1 cellular context compared by ENCODE assay signal in the genomic region with DNA sequence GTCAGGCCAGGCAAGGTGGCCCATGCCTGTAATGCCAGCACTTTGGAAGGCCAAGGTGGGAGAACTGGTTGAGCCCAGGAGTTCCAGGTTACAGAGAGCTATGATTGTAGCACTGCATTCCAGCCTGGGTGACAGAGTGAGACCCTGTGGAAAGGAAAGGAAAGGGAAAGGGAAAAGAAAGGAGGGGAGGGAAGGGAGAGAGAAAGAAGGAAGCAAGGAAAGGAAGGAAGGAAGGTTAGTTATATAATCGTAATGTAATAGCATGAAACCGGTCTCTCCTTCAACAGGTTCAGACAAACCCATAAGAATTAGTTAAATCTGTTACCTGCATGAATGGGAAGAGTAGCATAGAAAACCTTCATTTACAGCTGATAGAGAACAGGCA.
TF ChIP-seq lines count a peak whose summit lies in the region.

No MANE protein-coding gene starts in this region.

TF ChIP-seq in endothelial cell of umbilical vein, 7 proteins besides CTCF, POLR2A, EP300 and RAD21:
- TF ChIP-seq MYC (IDR thresholded peaks at IDR 0.05; ENCODE audit: low read depth, low read length) = no peak
- TF ChIP-seq JUN (IDR thresholded peaks at IDR 0.05; ENCODE audit: borderline replicate concordance, insufficient read depth, insufficient read length, low read depth) = no peak
- TF ChIP-seq POLR2AphosphoS5 (IDR thresholded peaks at IDR 0.05; ENCODE audit: insufficient read depth, low read depth, low read length) = no peak
